Comparison of ENCODE assay signal across 15 cellular contexts in the genomic region with DNA sequence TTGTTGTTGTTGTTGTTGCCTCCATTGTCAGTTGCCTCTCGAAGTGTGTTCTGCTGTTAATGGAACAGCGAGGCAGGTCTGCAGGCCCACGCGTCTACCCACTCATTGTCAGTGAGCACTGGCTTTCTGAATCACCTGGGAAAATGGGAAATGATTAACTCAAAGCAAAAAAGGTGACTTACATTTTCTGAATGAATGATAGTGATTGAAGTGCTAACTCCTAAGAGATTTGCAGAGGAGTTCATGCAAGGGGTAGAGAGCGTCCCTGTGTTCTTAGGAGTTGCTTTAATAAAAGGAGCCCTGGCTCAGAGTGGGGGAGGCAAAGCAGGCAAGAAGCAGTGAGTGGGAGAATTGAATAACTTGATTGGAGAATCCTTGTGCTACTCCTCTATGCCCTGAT.
DNase-seq lines count a peak whose midpoint lies in the region; ATAC-seq and TF ChIP-seq lines count a peak whose summit lies in the region.
"Had no signal": no experiment of that assay in that cellular context is flagged by ENCODE, and none has a peak within 500 bp of the region (broad histone marks: within the 10 kb centered on the region; RNA-seq: fewer than 3 reads in every experiment).

No MANE protein-coding gene starts in this region.

- H3K9me3 Mint-ChIP-seq in activated CD4-positive, alpha-beta T cell treated with anti-CD3 and anti-CD28 coated beads, Interleukin-2, amount 10 ng/mL, durations not matched to agents 24 days and 14 days, result peaks cover 27% of the 10 kb centered on the region
- H3K9me3 Mint-ChIP-seq in activated CD4-positive, alpha-beta T cell treated with anti-CD3 and anti-CD28 coated beads, Interleukin-2, amount 10 ng/mL, durations not matched to agents 7 days and 5 days, result peaks cover 3% of the 10 kb centered on the region

- intact Hi-C loops in activated CD4-positive, alpha-beta T cell treated with anti-CD3 and anti-CD28 coated beads, Interleukin-2, amount 10 ng/mL, durations not matched to agents 24 days and 14 days (cut with micrococcal nuclease), result loop anchor here (5.0 to 10.0 kb wide), 2 partner anchors 182 to 496 kb away; a partner anchor contains a TSS

- no peaks in the 10 kb centered on the region for H3K27me3 ChIP-seq in WERI-Rb-1 (ENCODE audit: insufficient read depth, low read depth, severe bottlenecking)

- H3K36me3 Mint-ChIP-seq in activated CD4-positive, alpha-beta T cell treated with anti-CD3 and anti-CD28 coated beads, Interleukin-2, amount 10 ng/mL, durations not matched to agents 24 days and 14 days (ENCODE audit: low read depth), result peaks cover 7% of the 10 kb centered on the region
- peaks cover 8% of the 10 kb centered on the region for H3K36me3 Mint-ChIP-seq in activated CD4-positive, alpha-beta T cell treated with anti-CD3 and anti-CD28 coated beads, Interleukin-2, amount 10 ng/mL, durations not matched to agents 7 days and 5 days (ENCODE audit: low read depth)
- H3K36me3 Mint-ChIP-seq: CD4-positive, CD25-positive, alpha-beta regulatory T cell had no signal

- no peak overlapping the region for H3K4me3 ChIP-seq in WERI-Rb-1 (ENCODE audit: low read depth, low read length)
- H3K4me3 ChIP-seq: BLaER1 treated with 17β-estradiol and CSF1 and Interleukin-3, amounts not matched to agents 10 nM and 100 nM; GM12878 had no signal

- ATAC-seq in GM21447 (IDR thresholded peaks at IDR 0.05; ENCODE audit: unreplicated experiment), result no peak
- ATAC-seq: GM12878, HepG2 had no signal

- H3K27ac ChIP-seq in WERI-Rb-1, result peak overlapping the region; percentile 11
- H3K27ac ChIP-seq: BLaER1 treated with 17β-estradiol and CSF1 and Interleukin-3, amounts not matched to agents 10 nM and 100 nM had no signal

- CTCF ChIA-PET in activated CD4-positive, alpha-beta T cell treated with anti-CD3 and anti-CD28 coated beads, Interleukin-2, amount 10 ng/mL, durations not matched to agents 7 days and 5 days (lab: Charles Lee), result interaction anchor here (0.6 to 1.1 kb wide), 2 partner anchors 11 to 54 kb away, joined by 3 read pairs; no protein-coding TSS in a partner anchor

- peaks cover 33% of the 10 kb centered on the region for H3K4me1 Mint-ChIP-seq in activated CD4-positive, alpha-beta T cell treated with anti-CD3 and anti-CD28 coated beads, Interleukin-2, amount 10 ng/mL, durations not matched to agents 24 days and 14 days
- H3K4me1 Mint-ChIP-seq in activated CD4-positive, alpha-beta T cell treated with anti-CD3 and anti-CD28 coated beads, Interleukin-2, amount 10 ng/mL, durations not matched to agents 7 days and 5 days, result peaks cover 24% of the 10 kb centered on the region

- H3K9me3 ChIP-seq in WERI-Rb-1 (ENCODE audit: severe bottlenecking), result peaks cover 7% of the 10 kb centered on the region

- no peak overlapping the region for H3K4me3 Mint-ChIP-seq in activated CD4-positive, alpha-beta T cell treated with anti-CD3 and anti-CD28 coated beads, Interleukin-2, amount 10 ng/mL, durations not matched to agents 24 days and 14 days
- H3K4me3 Mint-ChIP-seq in activated CD4-positive, alpha-beta T cell treated with anti-CD3 and anti-CD28 coated beads, Interleukin-2, amount 10 ng/mL, durations not matched to agents 7 days and 5 days, result no peak overlapping the region

- H3K27me3 Mint-ChIP-seq in activated CD4-positive, alpha-beta T cell treated with anti-CD3 and anti-CD28 coated beads, Interleukin-2, amount 10 ng/mL, durations not matched to agents 24 days and 14 days, result peaks cover 15% of the 10 kb centered on the region
- H3K27me3 Mint-ChIP-seq in activated CD4-positive, alpha-beta T cell treated with anti-CD3 and anti-CD28 coated beads, Interleukin-2, amount 10 ng/mL, durations not matched to agents 7 days and 5 days, result peaks cover 4% of the 10 kb centered on the region
- H3K27me3 Mint-ChIP-seq: CD4-positive, CD25-positive, alpha-beta regulatory T cell had no signal

- TF ChIP-seq CTCF in WERI-Rb-1 (IDR thresholded peaks at IDR 0.05; ENCODE audit: low read depth, low read length), result no peak

- POLR2A ChIA-PET in activated CD4-positive, alpha-beta T cell treated with anti-CD3 and anti-CD28 coated beads, Interleukin-2, amount 10 ng/mL, durations not matched to agents 7 days and 5 days (lab: Charles Lee), result no interaction called here

- DNase-seq in activated CD4-positive, alpha-beta T cell treated with anti-CD3 and anti-CD28 coated beads, Interleukin-2, amount 10 ng/mL, durations not matched to agents 24 days and 14 days, result no peak
- DNase-seq in activated CD4-positive, alpha-beta T cell treated with anti-CD3 and anti-CD28 coated beads, Interleukin-2, amount 10 ng/mL, durations not matched to agents 7 days and 5 days, result no peak
- DNase-seq in Ammon's horn (ENCODE audit: low spot score), result peak; percentile 30
- DNase-seq in WERI-Rb-1, result no peak
- peak; percentile 85 for DNase-seq in putamen (ENCODE audit: low spot score)
- no peak for DNase-seq in NAMALWA (ENCODE audit: low spot score)
- DNase-seq: 8988T; AML-193; CD4-positive, CD25-positive, alpha-beta regulatory T cell; DMS53; HCEC 1CT had no signal

- H3K27ac Mint-ChIP-seq in activated CD4-positive, alpha-beta T cell treated with anti-CD3 and anti-CD28 coated beads, Interleukin-2, amount 10 ng/mL, durations not matched to agents 24 days and 14 days, result peak overlapping the region; percentile 9
- no peak overlapping the region for H3K27ac Mint-ChIP-seq in activated CD4-positive, alpha-beta T cell treated with anti-CD3 and anti-CD28 coated beads, Interleukin-2, amount 10 ng/mL, durations not matched to agents 7 days and 5 days

- H3K36me3 ChIP-seq in WERI-Rb-1, result no peaks in the 10 kb centered on the region
- H3K36me3 ChIP-seq: BLaER1 treated with 17β-estradiol and CSF1 and Interleukin-3, amounts not matched to agents 10 nM and 100 nM had no signal

Comparison
In these comparisons a context has a peak if more than half of its experiments do, and no peak if none do; other contexts are left out.
1. DNase-seq: peak in Ammon's horn (single experiment) and putamen (single experiment); none in activated CD4-positive, alpha-beta T cell treated with anti-CD3 and anti-CD28 coated beads, Interleukin-2, amount 10 ng/mL, durations not matched to agents 24 days and 14 days (single experiment), activated CD4-positive, alpha-beta T cell treated with anti-CD3 and anti-CD28 coated beads, Interleukin-2, amount 10 ng/mL, durations not matched to agents 7 days and 5 days (single experiment), WERI-Rb-1 (single experiment) and NAMALWA (single experiment).